1 cellular context compared by ENCODE assay signal in the genomic region with DNA sequence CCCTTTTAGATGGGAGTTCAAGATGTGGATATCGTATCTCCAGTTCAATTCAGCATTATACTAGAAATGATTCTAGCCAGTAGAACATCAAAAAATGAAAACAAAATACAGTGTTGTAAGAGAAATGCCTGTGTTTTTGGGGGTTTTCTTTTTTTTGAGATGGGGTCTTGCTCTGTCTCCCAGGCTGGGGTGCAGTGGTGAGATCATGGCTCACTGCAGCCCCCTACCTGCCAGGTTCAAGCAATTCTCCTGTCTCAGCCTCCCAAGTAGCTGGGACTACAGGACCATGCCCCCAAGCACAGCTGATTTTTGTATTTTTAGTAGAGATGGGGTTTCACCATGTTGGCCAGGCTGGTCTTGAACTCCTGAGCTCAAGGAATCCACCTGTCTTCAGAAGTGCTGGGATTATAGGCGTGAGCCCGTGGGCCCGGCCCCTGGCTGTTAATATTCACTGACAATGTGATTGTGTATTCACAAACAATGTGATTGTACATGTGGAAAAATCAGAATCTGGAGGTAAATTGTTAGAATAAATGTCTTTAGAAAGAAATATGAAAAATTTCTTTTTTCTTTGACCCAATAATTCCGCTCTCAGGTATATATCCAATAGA.
TF ChIP-seq lines count a peak whose summit lies in the region.

No MANE protein-coding gene starts in this region.

TF ChIP-seq in endothelial cell of umbilical vein, 7 proteins besides CTCF, POLR2A, EP300 and RAD21:
- TF ChIP-seq, protein P1, sequence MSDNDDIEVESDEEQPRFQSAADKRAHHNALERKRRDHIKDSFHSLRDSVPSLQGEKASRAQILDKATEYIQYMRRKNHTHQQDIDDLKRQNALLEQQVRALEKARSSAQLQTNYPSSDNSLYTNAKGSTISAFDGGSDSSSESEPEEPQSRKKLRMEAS (IDR thresholded peaks at IDR 0.05; ENCODE audit: insufficient read depth, insufficient read length) = no peak
- TF ChIP-seq FOS (IDR thresholded peaks at IDR 0.05; ENCODE audit: borderline replicate concordance, insufficient read depth, low read length) = no peak
- TF ChIP-seq JUN (IDR thresholded peaks at IDR 0.05; ENCODE audit: borderline replicate concordance, insufficient read depth, insufficient read length, low read depth) = no peak
- no peak for TF ChIP-seq MYC (IDR thresholded peaks at IDR 0.05; ENCODE audit: low read depth, low read length)
- TF ChIP-seq EZH2 (IDR thresholded peaks at IDR 0.05; ENCODE audit: borderline replicate concordance, low read depth, low read length, severe bottlenecking) = no peak
- TF ChIP-seq POLR2AphosphoS5 (IDR thresholded peaks at IDR 0.05; ENCODE audit: insufficient read depth, low read depth, low read length) = no peak
- TF ChIP-seq GATA2 (IDR thresholded peaks at IDR 0.05; ENCODE audit: insufficient read depth, insufficient read length, low read depth, low read length) = no peak
TF ChIP-seq in endothelial cell of umbilical vein: peak in this region for 0.
